ENCODE assay signal across 17 cellular contexts in genomic region chr22:40329466-40329865, GRCh38. TPM values are rescaled to one million over a fixed set of nuclear protein-coding genes. Genes with fewer than 3 reads are reported as not detected.
DNase-seq lines count a peak whose midpoint lies in the region; ATAC-seq lines count a peak whose summit lies in the region.
"Had no signal": no experiment of that assay in that cellular context is flagged by ENCODE, and none has a peak within 500 bp of the region (broad histone marks: within the 10 kb centered on the region; RNA-seq: fewer than 3 reads in every experiment).

No MANE protein-coding gene starts in this region.

- H3K27ac Mint-ChIP-seq in T-cell: peak overlapping the region; percentile 90 to 93

- POLR2A ChIA-PET in T-cell (lab: Charles Lee): interaction anchor here (0.6 to 1.2 kb wide), 3 partner anchors 12 to 164 kb away, joined by 3 read pairs; no protein-coding TSS in a partner anchor

- no peaks in the 10 kb centered on the region for H3K27me3 ChIP-seq in effector memory CD4-positive, alpha-beta T cell (replicated peaks; ENCODE audit: control insufficient read depth, insufficient read depth, low read length, poor library complexity, severe bottlenecking)
- H3K27me3 ChIP-seq: BLaER1 treated with 17β-estradiol and CSF1 and Interleukin-3, amounts not matched to agents 10 nM and 100 nM had no signal

- CTCF ChIA-PET in T-cell (lab: Charles Lee): interaction anchor here in 1 of 2 donors (0.7 kb wide), 1 partner anchor 9 kb away, joined by 3 read pairs; no protein-coding TSS in a partner anchor

- H3K36me3 Mint-ChIP-seq in T-cell: peaks cover 25% of the 10 kb centered on the region

- peak overlapping the region in 1 of 3 donors; percentile 58 for H3K4me3 Mint-ChIP-seq in T-cell

- no peaks in the 10 kb centered on the region for H3K27me3 Mint-ChIP-seq in T-cell

- H3K4me3 ChIP-seq in effector memory CD4-positive, alpha-beta T cell (ENCODE audit: insufficient read depth, low read depth, low read length, poor library complexity, severe bottlenecking): no peak overlapping the region
- H3K4me3 ChIP-seq: BLaER1 treated with 17β-estradiol and CSF1 and Interleukin-3, amounts not matched to agents 10 nM and 100 nM had no signal

- H3K36me3 ChIP-seq in effector memory CD4-positive, alpha-beta T cell (ENCODE audit: control insufficient read depth, insufficient read depth, low read length): no peaks in the 10 kb centered on the region

- peak overlapping the region; percentile 26 for H3K27ac ChIP-seq in effector memory CD4-positive, alpha-beta T cell (ENCODE audit: insufficient read depth, low read length, poor library complexity, severe bottlenecking)
- peak overlapping the region; percentile 63 for H3K27ac ChIP-seq in substantia nigra (ENCODE audit: low read depth, low read length, poor library complexity, severe bottlenecking)
- H3K27ac ChIP-seq: BLaER1 treated with 17β-estradiol and CSF1 and Interleukin-3, amounts not matched to agents 10 nM and 100 nM had no signal

- peaks cover 80% of the 10 kb centered on the region for H3K4me1 ChIP-seq in effector memory CD4-positive, alpha-beta T cell (ENCODE audit: control insufficient read depth, insufficient read depth, low read length, poor library complexity, severe bottlenecking)

- H3K9me3 ChIP-seq in effector memory CD4-positive, alpha-beta T cell (ENCODE audit: control insufficient read depth, low read length): no peaks in the 10 kb centered on the region
- H3K9me3 ChIP-seq: BLaER1 treated with 17β-estradiol and CSF1 and Interleukin-3, amounts not matched to agents 10 nM and 100 nM had no signal

- no peaks in the 10 kb centered on the region for H3K9me3 Mint-ChIP-seq in T-cell

- no peak for ATAC-seq in T-cell (replicated peaks in 1 of 4)
- ATAC-seq: HCT116, PC-3 had no signal

- peak; percentile 51 for DNase-seq in activated CD8-positive, alpha-beta memory T cell treated with anti-CD3 and anti-CD28 coated beads for 24 hours
- no peak for DNase-seq in activated CD8-positive, alpha-beta memory T cell treated with anti-CD3 and anti-CD28 coated beads, Interleukin-2, amount 50 U/mL, for 4 hours
- DNase-seq in T-cell (no peak), substantia nigra (lab: John Stamatoyannopoulos, UW) (no peak), H4 (ENCODE audit: low spot score) (no peak), activated gamma-delta T cell treated with Interleukin-2 at 50 U/mL for 16 hours (no peak), NCI-H1694 (lab: John Stamatoyannopoulos, UW) (no peak)
- DNase-seq in effector memory CD4-positive, alpha-beta T cell: no peak
- DNase-seq: DMS79 treated with DMSO at 0.1 percent for 48 hours, IMR-90, NCI-H1436 treated with DMSO at 0.1 percent for 48 hours, NCI-H2081 treated with DMSO at 0.1 percent for 48 hours, NCI-H2227 treated with DMSO at 0.1 percent for 48 hours, NCI-H526 treated with DMSO at 0.1 percent for 48 hours, PC-3 had no signal

- peaks cover 97 to 99% (median 97%) of the 10 kb centered on the region in 3 donors for H3K4me1 Mint-ChIP-seq in T-cell

RNA-seq across cellular contexts. Expression of gene ADSL, which starts 16.8 kb away (rescaled TPM):
- 10 to 100 TPM; 64.0 to 84.3 (median 75.1) TPM for total RNA-seq in T-cell
- 214 and 252 TPM in 2 replicates for total RNA-seq in H4 (2014; rRNA removed; shearing (Covaris generic))

RNA-seq across cellular contexts. Expression of gene SGSM3, which starts 40.9 kb away (rescaled TPM):
- 100 to 1,000 TPM in 3 of 5 donors, 10 to 100 TPM in 2; 89.4 to 116 (median 101) TPM for total RNA-seq in T-cell
- total RNA-seq in H4 (2014; rRNA removed; shearing (Covaris generic)): 15.5 and 31.4 TPM in 2 replicates
